25 cellular contexts compared by ENCODE assay signal in genomic region chr20:57508381-57508780, GRCh38. TPM values are rescaled to one million over a fixed set of nuclear protein-coding genes. Genes with fewer than 3 reads are reported as not detected.
DNase-seq lines count a peak whose midpoint lies in the region; ATAC-seq, FAIRE-seq and TF ChIP-seq lines count a peak whose summit lies in the region.
"Had no signal": no experiment of that assay in that cellular context is flagged by ENCODE, and none has a peak within 500 bp of the region (broad histone marks: within the 10 kb centered on the region; RNA-seq: fewer than 3 reads in every experiment).

No MANE protein-coding gene starts in this region.

- H3K4me3 ChIP-seq in SJCRH30 (no peak overlapping the region), adrenal gland (no peak overlapping the region)
- H3K4me3 ChIP-seq: BLaER1 treated with 17β-estradiol and CSF1 and Interleukin-3, amounts not matched to agents 10 nM and 100 nM; GM23338 had no signal

- no peak for TF ChIP-seq CTCF in D721Med (IDR thresholded peaks at IDR 0.05; ENCODE audit: insufficient read depth, missing control alignments)
- no peak for TF ChIP-seq CTCF in adrenal gland (IDR thresholded peaks at IDR 0.05)

- peak; percentile 16 for ATAC-seq in left colon
- no peak for ATAC-seq in HG02610 (IDR thresholded peaks at IDR 0.05; ENCODE audit: unreplicated experiment)
- ATAC-seq: CD8-positive, alpha-beta T cell; GM23338 had no signal

- H3K27ac ChIP-seq in SJCRH30, result no peak overlapping the region; the same call in 1 of the 2 replicates
- no peak overlapping the region for H3K27ac ChIP-seq in adrenal gland
- H3K27ac ChIP-seq: BLaER1 treated with 17β-estradiol and CSF1 and Interleukin-3, amounts not matched to agents 10 nM and 100 nM; HL-60 had no signal

- intact Hi-C loops in left colon (cut with DNase I, micrococcal nuclease) (no loop called here), adrenal gland (cut with DNase I) (no loop called here)

- peaks cover 31% of the 10 kb centered on the region for H3K4me1 ChIP-seq in SJCRH30
- H3K4me1 ChIP-seq in adrenal gland (replicated peaks in 1 of 2), result no peaks in the 10 kb centered on the region

- TF ChIP-seq POLR2A in adrenal gland (IDR thresholded peaks at IDR 0.05), result no peak

- WGBS in adrenal gland, 4 donors, result 62 to 68% (median 65%) methylated on average over 8 of the region's 8 CpGs

- H3K27me3 ChIP-seq in SJCRH30 (no peaks in the 10 kb centered on the region), adrenal gland (no peaks in the 10 kb centered on the region)

- H3K9me3 ChIP-seq in SJCRH30 (replicated peaks) (no peaks in the 10 kb centered on the region), adrenal gland (replicated peaks in 1 of 3) (no peaks in the 10 kb centered on the region)
- H3K9me3 ChIP-seq: BLaER1 treated with 17β-estradiol and CSF1 and Interleukin-3, amounts not matched to agents 10 nM and 100 nM had no signal

- DNase-seq in D721Med (ENCODE audit: insufficient read length, low spot score) (peak; percentile 79), NCI-H526 treated with DMSO at 0.1 percent for 48 hours (lab: John Stamatoyannopoulos, UW) (peak; percentile 87), SJCRH30 (peak; percentile 36 to 68), left colon (no peak), T-helper 2 cell (no peak), Kasumi-1 (lab: John Stamatoyannopoulos, UW) (no peak), adrenal gland (no peak)
- DNase-seq: 8988T; Calu3; CD8-positive, alpha-beta T cell; DMS79; GDM1; HCEC 1CT; IMR-90 had no signal

- H3K36me3 ChIP-seq in SJCRH30 (no peaks in the 10 kb centered on the region), adrenal gland (replicated peaks in 1 of 2) (no peaks in the 10 kb centered on the region)
- H3K36me3 ChIP-seq: BLaER1 treated with 17β-estradiol and CSF1 and Interleukin-3, amounts not matched to agents 10 nM and 100 nM had no signal

- peak; percentile 73 for FAIRE-seq in D721Med (lab: Jason Lieb, UNC)
- FAIRE-seq: GM12892, GM18507, H54 had no signal

RNA-seq across cellular contexts. Expression of gene CTCFL, which starts 16.6 kb away (rescaled TPM):
- 0.06 TPM in 1 of 2 replicates, not detected in the other for total RNA-seq in SJCRH30 (2014; rRNA removed; shearing (Covaris generic))
- total RNA-seq in left colon (not detected), adrenal gland (under 1 TPM in 2 of 8 donors, not detected in 6; 0.14 to 0.27 TPM)
- polyA plus RNA-seq in adrenal gland, result under 1 TPM in 1 of 3 donors, not detected in 2; 0.08 TPM
- total RNA-seq: Calu3; CD8-positive, alpha-beta T cell; HT1080; IMR-90 had no signal
- polyA plus RNA-seq: AG04450, IMR-90 had no signal

RNA-seq across cellular contexts. Expression of gene PCK1, which starts 52.5 kb away (rescaled TPM):
- 0.05 TPM in 1 of 2 replicates, not detected in the other for total RNA-seq in SJCRH30 (2014; rRNA removed; shearing (Covaris generic))
- 100 to 1,000 TPM; 214 to 328 TPM for total RNA-seq in left colon
- 1 to 10 TPM in 3 of 8 donors, under 1 TPM in 5; 0.06 to 4.7 (median 0.68) TPM for total RNA-seq in adrenal gland
- 1 to 10 TPM in 1 of 3 donors, under 1 TPM in 2; 0.56 to 5.4 (median 0.62) TPM for polyA plus RNA-seq in adrenal gland
- total RNA-seq: A673; CD8-positive, alpha-beta T cell; Daoy; GM23338; HT1080; IMR-90 had no signal
- polyA plus RNA-seq: AG04450, GM23338, IMR-90 had no signal

Comparison
In these comparisons a context has a peak if more than half of its experiments do, and no peak if none do; other contexts are left out.
1. DNase-seq: peak in D721Med (single experiment), NCI-H526 treated with DMSO at 0.1 percent for 48 hours (single experiment) and SJCRH30 (2 of 2); none in left colon (0 of 2), T-helper 2 cell (0 of 5), Kasumi-1 (0 of 2) and adrenal gland (0 of 7).
2. RNA of gene PCK1, which starts 52.5 kb away (total RNA-seq): 214 to 328 TPM in left colon; 0.06 to 4.7 TPM in adrenal gland and 0.05 TPM in SJCRH30; every median in the first group is over 10 times any median in the second.